ENCODE assay signal across 1 cellular context in genomic region chr1:114720492-114720891, GRCh38.
A peak's percentile ranks its signal among the peaks of the same experiment; 100 is the strongest.
TF ChIP-seq lines count a peak whose summit lies in the region.

No MANE protein-coding gene starts in this region.

TF ChIP-seq in HepG2, 621 proteins besides CTCF, POLR2A, EP300 and RAD21 (continued from another document):
- no peak for TF ChIP-seq IKZF4 (CRISPR knock-in tag; IDR thresholded peaks at IDR 0.05; ENCODE audit: borderline replicate concordance, low read depth, not compliant biosample characterization)
- TF ChIP-seq HMG20A (CRISPR knock-in tag; IDR thresholded peaks at IDR 0.05; ENCODE audit: borderline replicate concordance): 0 out of 2 replicates have a peak, but pooled peaks have one; percentile 26
- no peak for TF ChIP-seq JDP2 (CRISPR knock-in tag; IDR thresholded peaks at IDR 0.05; ENCODE audit: borderline replicate concordance)
- no peak for TF ChIP-seq ZFP82 (CRISPR knock-in tag; IDR thresholded peaks at IDR 0.05; ENCODE audit: borderline replicate concordance)
- TF ChIP-seq MYPOP (CRISPR knock-in tag; IDR thresholded peaks at IDR 0.05): no peak
- no peak for TF ChIP-seq BRCA1 (CRISPR knock-in tag; IDR thresholded peaks at IDR 0.05)
- peak; percentile 45; the same call in 1 of the 2 replicates for TF ChIP-seq SALL1 (CRISPR knock-in tag; IDR thresholded peaks at IDR 0.05)
- no peak for TF ChIP-seq ZNF558 (CRISPR knock-in tag; IDR thresholded peaks at IDR 0.05; ENCODE audit: borderline replicate concordance)
- peak; percentile 41; the same call in 1 of the 2 replicates for TF ChIP-seq PAXIP1 (CRISPR knock-in tag; conservative IDR thresholded peaks at IDR 0.05)
- TF ChIP-seq U2AF2 (IDR thresholded peaks at IDR 0.05; ENCODE audit: low read depth, low read length): no peak
- peak; percentile 59 for TF ChIP-seq RARA (CRISPR knock-in tag; IDR thresholded peaks at IDR 0.05)
- TF ChIP-seq CEBPB (IDR thresholded peaks at IDR 0.05; ENCODE audit: borderline replicate concordance, low read depth, low read length): peak; percentile 88
- peak; percentile 97 for TF ChIP-seq ZNF644 (CRISPR knock-in tag; IDR thresholded peaks at IDR 0.05; ENCODE audit: low read depth)
- no peak for TF ChIP-seq ZNF557 (CRISPR knock-in tag; IDR thresholded peaks at IDR 0.05)
- no peak for TF ChIP-seq ZNF512B (CRISPR knock-in tag; IDR thresholded peaks at IDR 0.05; ENCODE audit: borderline replicate concordance)
- TF ChIP-seq ZGPAT (CRISPR knock-in tag; IDR thresholded peaks at IDR 0.05): peak; percentile 35; the same call in 1 of the 2 replicates
- no peak for TF ChIP-seq SRSF1 (optimal IDR thresholded peaks at IDR 0.05; ENCODE audit: low read depth, low read length)
- TF ChIP-seq NFIC (IDR thresholded peaks at IDR 0.05; ENCODE audit: low read length): peak; percentile 34; the same call in 1 of the 2 replicates
